Comparison of ENCODE assay signal across 8 cellular contexts in genomic region chr2:191866675-191867506, GRCh38. TPM values are rescaled to one million over a fixed set of nuclear protein-coding genes. Genes with fewer than 3 reads are reported as not detected.
DNase-seq lines count a peak whose midpoint lies in the region; TF ChIP-seq lines count a peak whose summit lies in the region.

No MANE protein-coding gene starts in this region.

- H3K27ac ChIP-seq in H9 (ENCODE audit: insufficient read length, low read depth, low read length) (no peak overlapping the region), ascending aorta (peak overlapping the region; percentile 17 to 46), smooth muscle cell (ENCODE audit: low read depth) (peak overlapping the region; percentile 72)

- intact Hi-C loops in ascending aorta (cut with DNase I): no loop called here

- H3K79me1 ChIP-seq in H9 (ENCODE audit: insufficient read depth, low read depth, low read length, poor library complexity, severe bottlenecking): no peaks in the 10 kb centered on the region

- H3K27me3 ChIP-seq in H9 (ENCODE audit: insufficient read depth, low read length): no peaks in the 10 kb centered on the region
- no peaks in the 10 kb centered on the region for H3K27me3 ChIP-seq in ascending aorta
- H3K27me3 ChIP-seq in smooth muscle cell (ENCODE audit: low read depth): no peaks in the 10 kb centered on the region
- no peaks in the 10 kb centered on the region for H3K27me3 ChIP-seq in H7 (ENCODE audit: control insufficient read depth, insufficient read depth, low read length)

- H3K4me1 ChIP-seq in H9 (ENCODE audit: insufficient read depth, low read length) (no peaks in the 10 kb centered on the region), ascending aorta (peaks cover 0 to 10% of the 10 kb centered on the region in 2 donors), smooth muscle cell (ENCODE audit: low read depth) (no peaks in the 10 kb centered on the region)

- no peak overlapping the region for H3K23ac ChIP-seq in H9 (ENCODE audit: insufficient read length, low read depth, low read length)

- no peaks in the 10 kb centered on the region for H3K27me3 Mint-ChIP-seq in H9 (ENCODE audit: low read depth)

- no peak overlapping the region for H3K4me3 ChIP-seq in ascending aorta
- H3K4me3 ChIP-seq in smooth muscle cell: no peak overlapping the region
- H3K4me3 ChIP-seq in H7 (ENCODE audit: insufficient read depth, low read depth, low read length): no peak overlapping the region

- no peak overlapping the region for H2BK5ac ChIP-seq in H9 (ENCODE audit: insufficient read length, low read length)

- H3K36me3 ChIP-seq in ascending aorta: no peaks in the 10 kb centered on the region
- no peaks in the 10 kb centered on the region for H3K36me3 ChIP-seq in smooth muscle cell (ENCODE audit: low read depth)
- no peaks in the 10 kb centered on the region for H3K36me3 ChIP-seq in H7 (replicated peaks; ENCODE audit: control insufficient read depth, insufficient read depth, low read length)

- DNase-seq in H9: no peak
- no peak for DNase-seq in ascending aorta (ENCODE audit: low spot score in 2 of 2)
- DNase-seq in iPS-NIHi11 (ENCODE audit: low spot score): peak; percentile 26
- no peak for DNase-seq in smooth muscle cell (lab: John Stamatoyannopoulos, UW; ENCODE audit: unreplicated experiment)
- DNase-seq in H7: no peak
- no peak for DNase-seq in C1 segment of cervical spinal cord (lab: John Stamatoyannopoulos, UW)
- no peak for DNase-seq in NCI-H1048 (lab: John Stamatoyannopoulos, UW)
- no peak for DNase-seq in anterior cingulate cortex (lab: John Stamatoyannopoulos, UW)

- H2AK5ac ChIP-seq in H9 (ENCODE audit: insufficient read length, low read length): no peak overlapping the region

- no peaks in the 10 kb centered on the region for H3K23me2 ChIP-seq in H9 (ENCODE audit: insufficient read length, low read depth, low read length, poor library complexity, severe bottlenecking)

- peaks cover 21 to 27% of the 10 kb centered on the region in 2 experiments for H3K4me1 Mint-ChIP-seq in H9

- no peak overlapping the region for H2BK12ac ChIP-seq in H9 (ENCODE audit: insufficient read length, low read depth, low read length)

- H2BK20ac ChIP-seq in H9 (ENCODE audit: low read depth, low read length, poor library complexity, severe bottlenecking): no peak overlapping the region

- no peaks in the 10 kb centered on the region for H3K9me3 Mint-ChIP-seq in H9

- H3T11ph ChIP-seq in H9 (ENCODE audit: low read length): no peak overlapping the region

- no peaks in the 10 kb centered on the region for H3K36me3 Mint-ChIP-seq in H9 (ENCODE audit: insufficient read depth in 1 of 3, low read depth in 3 of 3)

- H3F3A ChIP-seq in smooth muscle cell (ENCODE audit: low read depth): peaks cover 15% of the 10 kb centered on the region

- H4K8ac ChIP-seq in H9 (replicated peaks; ENCODE audit: insufficient read length, low read depth, low read length): no peak overlapping the region

- TF ChIP-seq CTCF in H9 (conservative IDR thresholded peaks at IDR 0.05) (no peak), ascending aorta (IDR thresholded peaks at IDR 0.05) (no peak), smooth muscle cell (IDR thresholded peaks at IDR 0.05; ENCODE audit: borderline replicate concordance, insufficient read depth, poor library complexity, severe bottlenecking) (no peak)

- peak overlapping the region in 2 of 3 experiments; percentile 13 to 45; a peak in 3 of 7 replicates for H3K27ac Mint-ChIP-seq in H9

- no peak overlapping the region for H4K91ac ChIP-seq in H9 (ENCODE audit: insufficient read length, low read depth, low read length)

- no peak overlapping the region for H3K4me3 Mint-ChIP-seq in H9

- H2BK120ac ChIP-seq in H9 (ENCODE audit: low read depth, low read length, poor library complexity, severe bottlenecking): no peak overlapping the region

- H4K20me1 ChIP-seq in H9 (ENCODE audit: control insufficient read depth, insufficient read depth, insufficient read length) (no peaks in the 10 kb centered on the region), smooth muscle cell (ENCODE audit: low read depth) (no peaks in the 10 kb centered on the region)

- WGBS in H9 (ENCODE audit: extremely low coverage, insufficient read length, low lambda C conversion rate): no CpG with 5 or more reads among the region's 7 CpGs
- WGBS in smooth muscle cell (ENCODE audit: low lambda C conversion rate): 56% methylated on average over 7 of the region's 7 CpGs

- H3K9me3 ChIP-seq in H9 (ENCODE audit: control insufficient read depth, low read depth, low read length) (no peaks in the 10 kb centered on the region), ascending aorta (no peaks in the 10 kb centered on the region), smooth muscle cell (replicated peaks; ENCODE audit: low read depth) (no peaks in the 10 kb centered on the region)

- H3K9ac ChIP-seq in H9 (ENCODE audit: extremely low read depth, insufficient read length, low read length): no peak overlapping the region
- H3K9ac ChIP-seq in smooth muscle cell (ENCODE audit: low read depth): no peak overlapping the region

- H2AFZ ChIP-seq in H9 (ENCODE audit: low read length) (no peak overlapping the region), smooth muscle cell (ENCODE audit: low read depth) (peak overlapping the region; percentile 73)

- no peak overlapping the region for H3K56ac ChIP-seq in H9 (ENCODE audit: insufficient read length, low read depth, low read length)

- no peak overlapping the region for H3K18ac ChIP-seq in H9 (ENCODE audit: insufficient read length, low read depth, low read length)

- H2BK15ac ChIP-seq in H9 (ENCODE audit: low read depth, low read length): no peak overlapping the region

- no peak overlapping the region for H4K5ac ChIP-seq in H9 (ENCODE audit: insufficient read length, low read depth, low read length)

- H3K79me2 ChIP-seq in H9 (ENCODE audit: insufficient read depth, low read length) (no peaks in the 10 kb centered on the region), smooth muscle cell (ENCODE audit: low read depth) (no peaks in the 10 kb centered on the region)

- H3K4me2 ChIP-seq in H9 (ENCODE audit: insufficient read depth, insufficient read length, low read length) (no peak overlapping the region), smooth muscle cell (peak overlapping the region; percentile 50)

- no peak overlapping the region for H3K4ac ChIP-seq in H9 (ENCODE audit: low read depth, low read length)

- no peak overlapping the region for H3K14ac ChIP-seq in H9 (ENCODE audit: insufficient read depth, low read length)

RNA-seq across cellular contexts. Expression of gene CAVIN2, which starts 20.0 kb away (rescaled TPM):
- total RNA-seq in H9 (2021): not detected in 2 replicates
- total RNA-seq in ascending aorta: 43.4 TPM
- total RNA-seq in smooth muscle cell: 0.13 TPM in 1 of 2 replicates, not detected in the other
- not detected in 2 replicates for polyA plus RNA-seq in smooth muscle cell
- total RNA-seq in H7 (2014; rRNA removed; shearing (Covaris generic)): 0.03 TPM in 1 of 2 replicates, not detected in the other

Comparison
In these comparisons a context has a peak if more than half of its experiments do, and no peak if none do; other contexts are left out.
1. RNA of gene CAVIN2, which starts 20.0 kb away (total RNA-seq): 43.4 TPM in ascending aorta (single experiment); 0.13 TPM in smooth muscle cell, 0.03 TPM in H7 and not detected in H9; every median in the first group is over 10 times any median in the second.